ENCODE assay signal across 8 cellular contexts in genomic region chr11:114160884-114161283, GRCh38.
DNase-seq lines count a peak whose midpoint lies in the region; ATAC-seq and TF ChIP-seq lines count a peak whose summit lies in the region.

No MANE protein-coding gene starts in this region.

- TF ChIP-seq CTCF in colonic mucosa (IDR thresholded peaks at IDR 0.05) (no peak), upper lobe of left lung (IDR thresholded peaks at IDR 0.05) (no peak)

- no peak for TF ChIP-seq EP300 in upper lobe of left lung (IDR thresholded peaks at IDR 0.05)

- H3K27me3 ChIP-seq in colonic mucosa (no peaks in the 10 kb centered on the region), upper lobe of left lung (no peaks in the 10 kb centered on the region)

- intact Hi-C loops in colonic mucosa (cut with DNase I), result no loop called here

- WGBS in upper lobe of left lung, 2 donors, result 82 to 94% methylated on average over 5 of the region's 5 CpGs

- H3K27ac Mint-ChIP-seq in activated naive CD4-positive, alpha-beta T cell treated with anti-CD3 and anti-CD28 coated beads, Interleukin-2, amount 50 U/mL, for 24 hours, result peak overlapping the region; percentile 85
- peak overlapping the region in 1 of 2 donors; percentile 95 for H3K27ac Mint-ChIP-seq in natural killer cell treated with Interleukin-12 subunit alpha and Interleukin-12 subunit beta and Interleukin-15 and Interleukin-18, amount 100 ng/mL, for 72 hours

- no peaks in the 10 kb centered on the region for H3K36me3 ChIP-seq in colonic mucosa
- peaks cover 9 to 49% (median 17%) of the 10 kb centered on the region in 4 donors for H3K36me3 ChIP-seq in upper lobe of left lung

- H3K4me1 Mint-ChIP-seq in activated naive CD4-positive, alpha-beta T cell treated with anti-CD3 and anti-CD28 coated beads, Interleukin-2, amount 50 U/mL, for 24 hours, result peaks cover 93% of the 10 kb centered on the region
- H3K4me1 Mint-ChIP-seq in natural killer cell treated with Interleukin-12 subunit alpha and Interleukin-12 subunit beta and Interleukin-15 and Interleukin-18, amount 100 ng/mL, for 72 hours (ENCODE audit: low read depth in 2 of 2), result peaks cover 63 to 82% of the 10 kb centered on the region in 2 donors

- no peak for DNase-seq in activated naive CD4-positive, alpha-beta T cell treated with anti-CD3 and anti-CD28 coated beads, Interleukin-2, amount 50 U/mL, for 16 hours
- DNase-seq in colonic mucosa (no peak), upper lobe of left lung (no peak)
- no peak for DNase-seq in natural killer cell treated with Interleukin-12 subunit alpha and Interleukin-12 subunit beta and Interleukin-15 and Interleukin-18, amount 100 ng/mL, for 72 hours (ENCODE audit: low spot score)
- DNase-seq in activated CD8-positive, alpha-beta memory T cell treated with anti-CD3 and anti-CD28 coated beads, Interleukin-2, amount 50 U/mL, for 4 hours, result no peak

- H3K27me3 Mint-ChIP-seq in activated naive CD4-positive, alpha-beta T cell treated with anti-CD3 and anti-CD28 coated beads, Interleukin-2, amount 50 U/mL, for 24 hours, result no peaks in the 10 kb centered on the region
- H3K27me3 Mint-ChIP-seq in natural killer cell treated with Interleukin-12 subunit alpha and Interleukin-12 subunit beta and Interleukin-15 and Interleukin-18, amount 100 ng/mL, for 72 hours, result no peaks in the 10 kb centered on the region

- H3K9me3 ChIP-seq in colonic mucosa (no peaks in the 10 kb centered on the region), upper lobe of left lung (no peaks in the 10 kb centered on the region)

- TF ChIP-seq POLR2A in upper lobe of left lung (IDR thresholded peaks at IDR 0.05), result no peak

- no peaks in the 10 kb centered on the region for H3K36me3 Mint-ChIP-seq in activated naive CD4-positive, alpha-beta T cell treated with anti-CD3 and anti-CD28 coated beads, Interleukin-2, amount 50 U/mL, for 24 hours
- H3K36me3 Mint-ChIP-seq in natural killer cell treated with Interleukin-12 subunit alpha and Interleukin-12 subunit beta and Interleukin-15 and Interleukin-18, amount 100 ng/mL, for 72 hours, result no peaks in the 10 kb centered on the region

- no peaks in the 10 kb centered on the region for H3K9me3 Mint-ChIP-seq in activated naive CD4-positive, alpha-beta T cell treated with anti-CD3 and anti-CD28 coated beads, Interleukin-2, amount 50 U/mL, for 24 hours
- H3K9me3 Mint-ChIP-seq in natural killer cell treated with Interleukin-12 subunit alpha and Interleukin-12 subunit beta and Interleukin-15 and Interleukin-18, amount 100 ng/mL, for 72 hours, result no peaks in the 10 kb centered on the region

- H3K4me1 ChIP-seq in colonic mucosa (peaks cover 44% of the 10 kb centered on the region), upper lobe of left lung (peaks cover 94 to 99% (median 96%) of the 10 kb centered on the region in 4 donors)

- peak; percentile 38 to 60 for ATAC-seq in natural killer cell treated with Interleukin-12 subunit alpha and Interleukin-12 subunit beta and Interleukin-15 and Interleukin-18, amount 100 ng/mL, for 72 hours
- ATAC-seq in upper lobe of left lung (ENCODE audit: low FRiP score in 2 of 2) (no peak), HG03378 (IDR thresholded peaks at IDR 0.05; ENCODE audit: unreplicated experiment) (no peak), HG02798 (IDR thresholded peaks at IDR 0.05; ENCODE audit: poor library complexity, unreplicated experiment) (no peak)

- H3K27ac ChIP-seq in colonic mucosa (peak overlapping the region; percentile 64), upper lobe of left lung (peak overlapping the region; percentile 95 to 99 (median 96))

- peak overlapping the region in 1 of 2 donors; percentile 67 for H3K9ac ChIP-seq in colonic mucosa (ENCODE audit: low read depth in 2 of 2, low read length in 2 of 2)

- H3K4me3 ChIP-seq in colonic mucosa (no peak overlapping the region), upper lobe of left lung (no peak overlapping the region)

- H3K4me3 Mint-ChIP-seq in activated naive CD4-positive, alpha-beta T cell treated with anti-CD3 and anti-CD28 coated beads, Interleukin-2, amount 50 U/mL, for 24 hours, result peak overlapping the region; percentile 72
- peak overlapping the region; percentile 76 for H3K4me3 Mint-ChIP-seq in natural killer cell treated with Interleukin-12 subunit alpha and Interleukin-12 subunit beta and Interleukin-15 and Interleukin-18, amount 100 ng/mL, for 72 hours

Comparison
In these comparisons a context has a peak if more than half of its experiments do, and no peak if none do; other contexts are left out.
1. ATAC-seq: peak in natural killer cell treated with Interleukin-12 subunit alpha and Interleukin-12 subunit beta and Interleukin-15 and Interleukin-18, amount 100 ng/mL, for 72 hours (2 of 2); none in upper lobe of left lung (0 of 2), HG03378 (single experiment) and HG02798 (single experiment).